Comparison of ENCODE assay signal across 8 cellular contexts in genomic region chr1:1019122-1019999, GRCh38. TPM values are rescaled to one million over a fixed set of nuclear protein-coding genes. Genes with fewer than 3 reads are reported as not detected.
DNase-seq lines count a peak whose midpoint lies in the region; ATAC-seq and TF ChIP-seq lines count a peak whose summit lies in the region.

No MANE protein-coding gene starts in this region.

- peak overlapping the region; percentile 26 for H3K4me3 Mint-ChIP-seq in endodermal cell

- peak; percentile 60 for TF ChIP-seq CTCF in endodermal cell (conservative IDR thresholded peaks at IDR 0.05)

- 7 to 90% methylated on average over 3 to 68 of the region's 91 CpGs for WGBS in endodermal cell (ENCODE audit: insufficient coverage in 1 of 2, insufficient read length in 1 of 2), 2 experiments

- peaks cover 8% of the 10 kb centered on the region for H3K4me1 Mint-ChIP-seq in endodermal cell

- H3K27ac Mint-ChIP-seq in endodermal cell = no peak overlapping the region

- DNase-seq in AML-193 (lab: John Stamatoyannopoulos, UW) (peak; percentile 38 to 46), NCI-H748 (lab: John Stamatoyannopoulos, UW; ENCODE audit: unreplicated experiment) (peak; percentile 71), endodermal cell (peak; percentile 92)
- peak; percentile 49 to 52 for DNase-seq in activated CD8-positive, alpha-beta memory T cell treated with anti-CD3 and anti-CD28 coated beads for 4 hours (ENCODE audit: low read depth in 2 of 2)
- DNase-seq in stimulated activated CD8-positive, alpha-beta memory T cell treated with anti-CD3 and anti-CD28 coated beads, Interleukin-4, amount 100 ng/mL, for 1 hour (ENCODE audit: low read depth in 2 of 2, low spot score in 1 of 2) = peak; percentile 43 to 65

- ATAC-seq in GM18868 (IDR thresholded peaks at IDR 0.05; ENCODE audit: unreplicated experiment) (peak; percentile 70), HG03095 (IDR thresholded peaks at IDR 0.05; ENCODE audit: unreplicated experiment) (peak; percentile 55)

- H3K9me3 ChIP-seq in endodermal cell (ENCODE audit: control insufficient read depth, low read length) (no peaks in the 10 kb centered on the region), mononuclear cell (ENCODE audit: low read depth, low read length) (no peaks in the 10 kb centered on the region)

- H3K9ac ChIP-seq in endodermal cell (ENCODE audit: extremely low read depth, low read length, poor library complexity, severe bottlenecking) = no peak overlapping the region

- H3K36me3 Mint-ChIP-seq in endodermal cell (ENCODE audit: low read depth) = peaks cover 16% of the 10 kb centered on the region

- H3K4me1 ChIP-seq in endodermal cell (ENCODE audit: control insufficient read depth, insufficient read depth, low read length) (peaks cover 11% of the 10 kb centered on the region), mononuclear cell (ENCODE audit: insufficient read depth, low read length) (peaks cover 18% of the 10 kb centered on the region)

- no peaks in the 10 kb centered on the region for H3K9me3 Mint-ChIP-seq in endodermal cell

- H3K27me3 ChIP-seq in endodermal cell (ENCODE audit: control insufficient read depth, insufficient read depth, low read length, poor library complexity, severe bottlenecking) (no peaks in the 10 kb centered on the region), mononuclear cell (ENCODE audit: insufficient read depth, low read length) (peaks cover 4% of the 10 kb centered on the region)

- H3K4me3 ChIP-seq in endodermal cell (ENCODE audit: low read length) (no peak overlapping the region), mononuclear cell (ENCODE audit: low read length) (peak overlapping the region; percentile 32)

- H3K27ac ChIP-seq in endodermal cell (ENCODE audit: low read depth, low read length) = peak overlapping the region; percentile 95

- H3K27me3 Mint-ChIP-seq in endodermal cell (ENCODE audit: insufficient read depth) = peaks cover 19% of the 10 kb centered on the region

- H3K36me3 ChIP-seq in endodermal cell (ENCODE audit: control insufficient read depth, insufficient read depth, low read length) = peaks cover 20% of the 10 kb centered on the region

RNA-seq across cellular contexts. Expression of gene AGRN, which starts 0.6 kb away (rescaled TPM):
- total RNA-seq in endodermal cell (100 to 1,000 TPM; 269 to 288 TPM), mononuclear cell (2.6 TPM)
- 192 TPM for polyA plus RNA-seq in endodermal cell (2013, experiment 1 of 2)
- polyA plus RNA-seq in endodermal cell (2013, experiment 2 of 2) = 176 TPM

RNA-seq across cellular contexts. Expression of gene ISG15, which starts 6.1 kb away (rescaled TPM):
- total RNA-seq in endodermal cell (10 to 100 TPM; 46.6 to 48.4 TPM), mononuclear cell (50.6 TPM)
- 31.4 TPM for polyA plus RNA-seq in endodermal cell (2013, experiment 1 of 2)
- polyA plus RNA-seq in endodermal cell (2013, experiment 2 of 2) = 31.8 TPM

RNA-seq across cellular contexts. Expression of gene HES4, which starts 19.5 kb away (rescaled TPM):
- total RNA-seq in endodermal cell (10 to 100 TPM; 16.1 to 19.7 TPM), mononuclear cell (3.6 TPM)
- polyA plus RNA-seq in endodermal cell (2013, experiment 1 of 2) = 144 TPM
- polyA plus RNA-seq in endodermal cell (2013, experiment 2 of 2) = 117 TPM

RNA-seq across cellular contexts. Expression of gene PERM1, which starts 37.5 kb away (rescaled TPM):
- total RNA-seq in endodermal cell = not detected
- not detected for polyA plus RNA-seq in endodermal cell (2013, experiment 1 of 2)
- polyA plus RNA-seq in endodermal cell (2013, experiment 2 of 2) = not detected
- total RNA-seq in mononuclear cell = 0.10 TPM

RNA-seq across cellular contexts. Expression of gene PLEKHN1, which starts 53.1 kb away (rescaled TPM):
- 1 to 10 TPM; 1.5 to 4.6 TPM for total RNA-seq in endodermal cell
- polyA plus RNA-seq in endodermal cell (2013, experiment 1 of 2) = not detected
- 0.29 TPM for polyA plus RNA-seq in endodermal cell (2013, experiment 2 of 2)
- 0.10 TPM for total RNA-seq in mononuclear cell

Comparison
In these comparisons a context has a peak if more than half of its experiments do, and no peak if none do; other contexts are left out.
1. DNase-seq: peak in every context shown above with its lines; median percentile 92 in endodermal cell; 71 in NCI-H748; 54 in stimulated activated CD8-positive, alpha-beta memory T cell treated with anti-CD3 and anti-CD28 coated beads, Interleukin-4, amount 100 ng/mL, for 1 hour; 50 in activated CD8-positive, alpha-beta memory T cell treated with anti-CD3 and anti-CD28 coated beads for 4 hours; 42 in AML-193.
2. RNA of gene AGRN, which starts 0.6 kb away (total RNA-seq): 269 to 288 TPM in endodermal cell; 2.6 TPM in mononuclear cell (single experiment); every median in the first group is over 10 times any median in the second.